10 cellular contexts compared by ENCODE assay signal in the genomic region with DNA sequence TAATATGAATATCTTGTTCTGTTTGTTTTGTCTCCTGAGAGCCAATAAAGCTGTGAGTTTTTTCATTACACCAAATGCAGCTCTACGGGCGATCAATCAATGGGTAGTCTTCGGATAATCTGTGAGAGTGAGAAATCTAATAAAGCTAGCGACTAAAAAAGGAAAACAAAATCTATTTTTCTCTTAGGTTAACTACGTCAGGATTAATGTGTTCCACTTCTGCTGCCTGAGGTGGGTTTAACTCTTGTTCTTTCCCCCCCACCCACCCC.
DNase-seq lines count a peak whose midpoint lies in the region; ATAC-seq and TF ChIP-seq lines count a peak whose summit lies in the region.
"Had no signal": no experiment of that assay in that cellular context is flagged by ENCODE, and none has a peak within 500 bp of the region (broad histone marks: within the 10 kb centered on the region; RNA-seq: fewer than 3 reads in every experiment).

No MANE protein-coding gene starts in this region.

- H3K9me3 ChIP-seq in iPS-18a (ENCODE audit: control insufficient read depth, low read depth, low read length): no peaks in the 10 kb centered on the region

- H3K27me3 ChIP-seq in iPS-18a (ENCODE audit: control insufficient read depth, insufficient read depth, low read length) (peaks cover 65% of the 10 kb centered on the region), brain microvascular endothelial cell (replicated peaks) (peaks cover 9% of the 10 kb centered on the region)

- peak overlapping the region; percentile 94 for H3K4me3 Mint-ChIP-seq in T-helper 2 cell treated with Interferon-gamma antibody and Interleukin-4, amounts not matched to agents 5 μg/mL and 100 μg/mL, for 36 hours
- peak overlapping the region; percentile 84 for H3K4me3 Mint-ChIP-seq in activated CD4-positive, alpha-beta memory T cell treated with anti-CD3 and anti-CD28 coated beads for 36 hours
- H3K4me3 Mint-ChIP-seq in stimulated activated naive B cell treated with anti-CD40 and anti-IgM and Interleukin-4, amounts not matched to agents 10 μg/mL and 1 μg/mL and 100 μg/mL, for 72 hours: peak overlapping the region; percentile 89 to 90
- no peak overlapping the region for H3K4me3 Mint-ChIP-seq in osteocyte (ENCODE audit: unreplicated experiment)

- TF ChIP-seq CTCF in osteocyte (IDR thresholded peaks at IDR 0.05) (no peak), brain microvascular endothelial cell (IDR thresholded peaks at IDR 0.05; ENCODE audit: low read depth, low read length, missing control alignments) (no peak)

- H3K36me3 ChIP-seq in iPS-18a (ENCODE audit: control insufficient read depth, low read depth, low read length) (no peaks in the 10 kb centered on the region), brain microvascular endothelial cell (replicated peaks) (no peaks in the 10 kb centered on the region)

- in situ Hi-C loops in brain microvascular endothelial cell (cut with HindIII; ENCODE audit: low pct_ligation_motif_present, low sequenced_read_pairs): no loop called here

- no peaks in the 10 kb centered on the region for H3K27me3 Mint-ChIP-seq in T-helper 2 cell treated with Interferon-gamma antibody and Interleukin-4, amounts not matched to agents 5 μg/mL and 100 μg/mL, for 36 hours (ENCODE audit: low read depth)
- H3K27me3 Mint-ChIP-seq in activated CD4-positive, alpha-beta memory T cell treated with anti-CD3 and anti-CD28 coated beads for 36 hours: no peaks in the 10 kb centered on the region
- peaks cover 4 to 13% of the 10 kb centered on the region in 2 donors for H3K27me3 Mint-ChIP-seq in stimulated activated naive B cell treated with anti-CD40 and anti-IgM and Interleukin-4, amounts not matched to agents 10 μg/mL and 1 μg/mL and 100 μg/mL, for 72 hours
- H3K27me3 Mint-ChIP-seq in osteocyte (ENCODE audit: unreplicated experiment): peaks cover 46% of the 10 kb centered on the region

- DNase-seq in T-helper 2 cell treated with Interferon-gamma antibody and Interleukin-4, amounts not matched to agents 5 μg/mL and 100 μg/mL, for 36 hours (ENCODE audit: low spot score): no peak
- no peak for DNase-seq in T-helper 2 cell
- DNase-seq in activated CD4-positive, alpha-beta memory T cell treated with anti-CD3 and anti-CD28 coated beads for 36 hours: no peak
- no peak for DNase-seq in stimulated activated naive B cell treated with anti-CD40 and anti-IgM and Interleukin-4, amounts not matched to agents 10 μg/mL and 1 μg/mL and 100 μg/mL, for 72 hours
- no peak for DNase-seq in osteocyte (ENCODE audit: extremely low spot score, unreplicated experiment)
- no peak for DNase-seq in NCI-H1436 treated with DMSO at 0.1 percent for 48 hours (lab: John Stamatoyannopoulos, UW)
- no peak for DNase-seq in brain microvascular endothelial cell
- DNase-seq: HCEC 1CT, hippocampal formation had no signal

- CTCF ChIA-PET in activated CD4-positive, alpha-beta memory T cell treated with anti-CD3 and anti-CD28 coated beads for 36 hours (lab: Charles Lee): interaction anchor here (0.8 to 1.6 kb wide), 3 partner anchors 9 to 22 kb away, joined by 3 to 5 read pairs (median 4); no protein-coding TSS in a partner anchor

- intact Hi-C loops in activated CD4-positive, alpha-beta memory T cell treated with anti-CD3 and anti-CD28 coated beads for 36 hours (cut with micrococcal nuclease): loop anchor here (2.0 to 10.0 kb wide), 2 partner anchors 168 to 810 kb away; no protein-coding TSS in a partner anchor

- no peaks in the 10 kb centered on the region for H3K9me3 Mint-ChIP-seq in T-helper 2 cell treated with Interferon-gamma antibody and Interleukin-4, amounts not matched to agents 5 μg/mL and 100 μg/mL, for 36 hours
- no peaks in the 10 kb centered on the region for H3K9me3 Mint-ChIP-seq in activated CD4-positive, alpha-beta memory T cell treated with anti-CD3 and anti-CD28 coated beads for 36 hours
- no peaks in the 10 kb centered on the region for H3K9me3 Mint-ChIP-seq in stimulated activated naive B cell treated with anti-CD40 and anti-IgM and Interleukin-4, amounts not matched to agents 10 μg/mL and 1 μg/mL and 100 μg/mL, for 72 hours
- no peaks in the 10 kb centered on the region for H3K9me3 Mint-ChIP-seq in osteocyte (ENCODE audit: unreplicated experiment)

- peak overlapping the region; percentile 43 for H3K9ac ChIP-seq in iPS-18a (ENCODE audit: low read length)

- H3K4me1 Mint-ChIP-seq in T-helper 2 cell treated with Interferon-gamma antibody and Interleukin-4, amounts not matched to agents 5 μg/mL and 100 μg/mL, for 36 hours (ENCODE audit: low read depth): peaks cover 46% of the 10 kb centered on the region
- peaks cover 50% of the 10 kb centered on the region for H3K4me1 Mint-ChIP-seq in activated CD4-positive, alpha-beta memory T cell treated with anti-CD3 and anti-CD28 coated beads for 36 hours (ENCODE audit: low read depth)
- H3K4me1 Mint-ChIP-seq in stimulated activated naive B cell treated with anti-CD40 and anti-IgM and Interleukin-4, amounts not matched to agents 10 μg/mL and 1 μg/mL and 100 μg/mL, for 72 hours: peaks cover 13 to 35% of the 10 kb centered on the region in 2 donors
- no peaks in the 10 kb centered on the region for H3K4me1 Mint-ChIP-seq in osteocyte (ENCODE audit: unreplicated experiment)

- POLR2A ChIA-PET in activated CD4-positive, alpha-beta memory T cell treated with anti-CD3 and anti-CD28 coated beads for 36 hours (lab: Charles Lee): no interaction called here

- peaks cover 27% of the 10 kb centered on the region for H3K4me1 ChIP-seq in iPS-18a (ENCODE audit: control insufficient read depth, low read depth, low read length)

- H3K27ac ChIP-seq in iPS-18a (ENCODE audit: low read length): no peak overlapping the region
- H3K27ac ChIP-seq in brain microvascular endothelial cell: no peak overlapping the region

- peak overlapping the region; percentile 63 for H3K4me3 ChIP-seq in iPS-18a (ENCODE audit: low read length)
- H3K4me3 ChIP-seq in brain microvascular endothelial cell (ENCODE audit: low read depth, low read length): no peak overlapping the region

- no peak for ATAC-seq in stimulated activated naive B cell treated with anti-CD40 and anti-IgM and Interleukin-4, amounts not matched to agents 10 μg/mL and 1 μg/mL and 100 μg/mL, for 72 hours (replicated peaks)

- peak overlapping the region; percentile 96 for H3K27ac Mint-ChIP-seq in T-helper 2 cell treated with Interferon-gamma antibody and Interleukin-4, amounts not matched to agents 5 μg/mL and 100 μg/mL, for 36 hours
- peak overlapping the region; percentile 86 for H3K27ac Mint-ChIP-seq in activated CD4-positive, alpha-beta memory T cell treated with anti-CD3 and anti-CD28 coated beads for 36 hours
- peak overlapping the region; percentile 94 for H3K27ac Mint-ChIP-seq in stimulated activated naive B cell treated with anti-CD40 and anti-IgM and Interleukin-4, amounts not matched to agents 10 μg/mL and 1 μg/mL and 100 μg/mL, for 72 hours
- no peak overlapping the region for H3K27ac Mint-ChIP-seq in osteocyte (ENCODE audit: unreplicated experiment)

- H3K36me3 Mint-ChIP-seq in T-helper 2 cell treated with Interferon-gamma antibody and Interleukin-4, amounts not matched to agents 5 μg/mL and 100 μg/mL, for 36 hours (ENCODE audit: low read depth): peaks cover 16% of the 10 kb centered on the region
- peaks cover 6% of the 10 kb centered on the region for H3K36me3 Mint-ChIP-seq in activated CD4-positive, alpha-beta memory T cell treated with anti-CD3 and anti-CD28 coated beads for 36 hours
- peaks cover 7 to 10% of the 10 kb centered on the region in 2 donors for H3K36me3 Mint-ChIP-seq in stimulated activated naive B cell treated with anti-CD40 and anti-IgM and Interleukin-4, amounts not matched to agents 10 μg/mL and 1 μg/mL and 100 μg/mL, for 72 hours
- no peaks in the 10 kb centered on the region for H3K36me3 Mint-ChIP-seq in osteocyte (ENCODE audit: unreplicated experiment)
